16 cellular contexts compared by ENCODE assay signal in genomic region chr7:52555805-52556204, GRCh38.
DNase-seq lines count a peak whose midpoint lies in the region; ATAC-seq, FAIRE-seq and TF ChIP-seq lines count a peak whose summit lies in the region.
"Had no signal": no experiment of that assay in that cellular context is flagged by ENCODE, and none has a peak within 500 bp of the region (broad histone marks: within the 10 kb centered on the region; RNA-seq: fewer than 3 reads in every experiment).

No MANE protein-coding gene starts in this region.

- H3K79me2 ChIP-seq in OCI-LY3 (ENCODE audit: low read length) (no peaks in the 10 kb centered on the region), H1 (ENCODE audit: control insufficient read depth in 1 of 2, insufficient read depth in 2 of 2, low read length in 2 of 2) (no peaks in the 10 kb centered on the region)

- H4K91ac ChIP-seq in H1 (replicated peaks; ENCODE audit: insufficient read length, low read length) = no peak overlapping the region

- no peak overlapping the region for H3K4me3 ChIP-seq in OCI-LY3 (ENCODE audit: low read length)
- no peak overlapping the region for H3K4me3 ChIP-seq in H1 (ENCODE audit: extremely low read depth in 1 of 4, insufficient read depth in 2 of 4, low read depth in 3 of 4, low read length in 4 of 4)
- no peak overlapping the region for H3K4me3 ChIP-seq in sigmoid colon
- no peak overlapping the region for H3K4me3 ChIP-seq in SJCRH30

- FAIRE-seq in H1 (lab: Jason Lieb, UNC) = no peak
- FAIRE-seq: GM12892 had no signal

- TF ChIP-seq RAD21 in H1 (IDR thresholded peaks at IDR 0.05 in 1 of 2, conservative IDR thresholded peaks at IDR 0.05 in 1 of 2; ENCODE audit: low read depth in 2 of 2, low read length in 2 of 2) = no peak

- ATAC-seq in HG02884 (IDR thresholded peaks at IDR 0.05; ENCODE audit: unreplicated experiment) = no peak
- ATAC-seq: HCT116 had no signal

- no peak overlapping the region for H2BK15ac ChIP-seq in H1 (ENCODE audit: low read length)

- no peaks in the 10 kb centered on the region for H4K20me1 ChIP-seq in OCI-LY3 (ENCODE audit: insufficient read depth, low read length)
- no peaks in the 10 kb centered on the region for H4K20me1 ChIP-seq in H1 (replicated peaks in 1 of 2; ENCODE audit: control insufficient read depth in 1 of 2, insufficient read depth in 2 of 2, low read length in 2 of 2)

- no peak overlapping the region for H2BK20ac ChIP-seq in H1 (ENCODE audit: low read length)

- no peak overlapping the region for H3K14ac ChIP-seq in H1 (ENCODE audit: insufficient read length)

- no peak for TF ChIP-seq EP300 in H1 (IDR thresholded peaks at IDR 0.05; ENCODE audit: borderline replicate concordance in 1 of 2, low read depth in 2 of 2, low read length in 2 of 2)
- TF ChIP-seq EP300 in sigmoid colon (IDR thresholded peaks at IDR 0.05) = no peak

- H2BK12ac ChIP-seq in H1 (ENCODE audit: low read depth, low read length) = no peak overlapping the region

- TF ChIP-seq POLR2A in H1 (IDR thresholded peaks at IDR 0.05; ENCODE audit: control extremely low read depth in 1 of 2, low read depth in 2 of 2, low read length in 2 of 2) = no peak
- no peak for TF ChIP-seq POLR2A in sigmoid colon (IDR thresholded peaks at IDR 0.05)

- no peak overlapping the region for H2AFZ ChIP-seq in OCI-LY3 (ENCODE audit: low read depth, low read length)
- 0 out of 2 replicates have a peak overlapping the region, but pooled peaks have one; percentile 34 for H2AFZ ChIP-seq in H1 (ENCODE audit: low read length)

- no peaks in the 10 kb centered on the region for H3K79me1 ChIP-seq in H1 (ENCODE audit: low read depth, low read length)

- peaks cover 22% of the 10 kb centered on the region for H3K4me1 ChIP-seq in OCI-LY3 (ENCODE audit: low read length)
- no peaks in the 10 kb centered on the region for H3K4me1 ChIP-seq in H1 (replicated peaks in 1 of 4; ENCODE audit: control insufficient read depth in 3 of 4, insufficient read depth in 4 of 4, low read length in 3 of 4)
- H3K4me1 ChIP-seq in sigmoid colon = no peaks in the 10 kb centered on the region
- H3K4me1 ChIP-seq in SJCRH30 = no peaks in the 10 kb centered on the region

- no peak overlapping the region for H4K8ac ChIP-seq in H1 (ENCODE audit: extremely low read depth, insufficient read depth, low read length)

- no peak overlapping the region for H2BK120ac ChIP-seq in H1 (replicated peaks; ENCODE audit: low read depth, low read length)

- H3K9me3 ChIP-seq in OCI-LY3 (ENCODE audit: insufficient read depth, low read length) (no peaks in the 10 kb centered on the region), H1 (ENCODE audit: insufficient read depth in 2 of 2, low read depth in 1 of 2, low read length in 1 of 2) (no peaks in the 10 kb centered on the region), sigmoid colon (no peaks in the 10 kb centered on the region), SJCRH30 (replicated peaks) (no peaks in the 10 kb centered on the region)

- H3K4ac ChIP-seq in H1 (replicated peaks; ENCODE audit: insufficient read length, low read depth, low read length) = no peak overlapping the region

- WGBS in H1 (ENCODE audit: extremely low coverage in 1 of 2, insufficient coverage in 1 of 2, insufficient read length in 1 of 2, insufficient replicate concordance in 2 of 2, low coverage in 1 of 2, low lambda C conversion rate in 2 of 2, missing lambda C conversion rate in 1 of 2), 2 experiments = 80% methylated on average over 4 of the region's 4 CpGs; no CpG with 5 or more reads in 1 of the 2 experiments
- WGBS in sigmoid colon, 2 donors = 64 to 84% methylated on average over 4 of the region's 4 CpGs

- DNase-seq in NAMALWA (ENCODE audit: low spot score) (peak; percentile 11), H1 (ENCODE audit: low read depth in 1 of 2, low spot score in 2 of 2) (no peak), sigmoid colon (no peak), SJCRH30 (no peak)
- DNase-seq: C1 segment of cervical spinal cord; Calu3; CD4-positive, alpha-beta memory T cell; COR-L47; DMS53; DMS79 treated with DMSO at 0.1 percent for 48 hours; GF-D8; H9 had no signal

- H3K56ac ChIP-seq in H1 (replicated peaks; ENCODE audit: insufficient read length, low read depth, low read length) = no peak overlapping the region

- TF ChIP-seq CTCF in OCI-LY3 (IDR thresholded peaks at IDR 0.05; ENCODE audit: low read depth, low read length) (no peak), H1 (IDR thresholded peaks at IDR 0.05; ENCODE audit: control extremely low read depth in 1 of 3, insufficient read depth in 1 of 3, low read depth in 1 of 3, low read length in 3 of 3) (no peak), sigmoid colon (IDR thresholded peaks at IDR 0.05) (no peak)

- CTCF ChIA-PET in H1 (lab: Charles Lee; ENCODE audit: partially characterized antibody) = no interaction called here

- no peak overlapping the region for H4K5ac ChIP-seq in H1 (ENCODE audit: insufficient read length, low read depth, low read length)

- no peak overlapping the region for H2AK5ac ChIP-seq in H1 (ENCODE audit: low read depth, low read length)

- H3K18ac ChIP-seq in H1 (ENCODE audit: extremely low read depth, low read length) = no peak overlapping the region

- no peak overlapping the region for H3K23ac ChIP-seq in H1 (ENCODE audit: insufficient read length)

- POLR2A ChIA-PET in H1 (lab: Charles Lee; ENCODE audit: partially characterized antibody) = no interaction called here

- no peaks in the 10 kb centered on the region for H3K36me3 ChIP-seq in OCI-LY3 (replicated peaks; ENCODE audit: low read depth, low read length)
- H3K36me3 ChIP-seq in H1 (ENCODE audit: control insufficient read depth in 2 of 4, insufficient read depth in 4 of 4, low read length in 3 of 4) = no peaks in the 10 kb centered on the region
- H3K36me3 ChIP-seq in sigmoid colon = no peaks in the 10 kb centered on the region
- H3K36me3 ChIP-seq in SJCRH30 = no peaks in the 10 kb centered on the region

- H2BK5ac ChIP-seq in H1 (ENCODE audit: low read depth, low read length) = no peak overlapping the region

- H3K27ac ChIP-seq in OCI-LY3 (ENCODE audit: low read length) = peak overlapping the region; percentile 5; the same call in 1 of the 2 replicates
- no peak overlapping the region for H3K27ac ChIP-seq in H1 (ENCODE audit: low read depth, low read length)
- no peak overlapping the region for H3K27ac ChIP-seq in sigmoid colon
- no peak overlapping the region for H3K27ac ChIP-seq in SJCRH30

- H3K23me2 ChIP-seq in H1 (ENCODE audit: low read depth, low read length) = no peaks in the 10 kb centered on the region; the same call in 1 of the 2 replicates

- H3K27me3 ChIP-seq in OCI-LY3 (ENCODE audit: low read depth, low read length) (no peaks in the 10 kb centered on the region), H1 (replicated peaks in 1 of 4; ENCODE audit: control insufficient read depth in 3 of 4, extremely low read depth in 1 of 4, insufficient read depth in 3 of 4, low read length in 3 of 4) (no peaks in the 10 kb centered on the region), sigmoid colon (no peaks in the 10 kb centered on the region), SJCRH30 (no peaks in the 10 kb centered on the region)

- H3K4me2 ChIP-seq in OCI-LY3 (ENCODE audit: low read length) = peak overlapping the region; percentile 37
- H3K4me2 ChIP-seq in H1 (ENCODE audit: insufficient read depth in 1 of 2, low read depth in 2 of 2, low read length in 2 of 2) = no peak overlapping the region

- H3K9ac ChIP-seq in OCI-LY3 (ENCODE audit: low read length) (no peak overlapping the region), H1 (replicated peaks in 1 of 4; ENCODE audit: extremely low read depth in 1 of 4, low read depth in 3 of 4, low read length in 3 of 4) (no peak overlapping the region)

- intact Hi-C loops in sigmoid colon (cut with DNase I) = no loop called here

TF ChIP-seq in H1, 55 proteins besides CTCF, POLR2A, EP300 and RAD21:
- no peak for TF ChIP-seq CTBP2 (IDR thresholded peaks at IDR 0.05; ENCODE audit: borderline replicate concordance, insufficient read depth, insufficient read length, low read length)
- TF ChIP-seq TAF1 (IDR thresholded peaks at IDR 0.05; ENCODE audit: low read depth, low read length) = no peak
- no peak for TF ChIP-seq ASH2L (IDR thresholded peaks at IDR 0.05; ENCODE audit: low read length)
TF ChIP-seq in H1: peak in this region for 0.
